ENCODE assay signal across 1 cellular context in the genomic region with DNA sequence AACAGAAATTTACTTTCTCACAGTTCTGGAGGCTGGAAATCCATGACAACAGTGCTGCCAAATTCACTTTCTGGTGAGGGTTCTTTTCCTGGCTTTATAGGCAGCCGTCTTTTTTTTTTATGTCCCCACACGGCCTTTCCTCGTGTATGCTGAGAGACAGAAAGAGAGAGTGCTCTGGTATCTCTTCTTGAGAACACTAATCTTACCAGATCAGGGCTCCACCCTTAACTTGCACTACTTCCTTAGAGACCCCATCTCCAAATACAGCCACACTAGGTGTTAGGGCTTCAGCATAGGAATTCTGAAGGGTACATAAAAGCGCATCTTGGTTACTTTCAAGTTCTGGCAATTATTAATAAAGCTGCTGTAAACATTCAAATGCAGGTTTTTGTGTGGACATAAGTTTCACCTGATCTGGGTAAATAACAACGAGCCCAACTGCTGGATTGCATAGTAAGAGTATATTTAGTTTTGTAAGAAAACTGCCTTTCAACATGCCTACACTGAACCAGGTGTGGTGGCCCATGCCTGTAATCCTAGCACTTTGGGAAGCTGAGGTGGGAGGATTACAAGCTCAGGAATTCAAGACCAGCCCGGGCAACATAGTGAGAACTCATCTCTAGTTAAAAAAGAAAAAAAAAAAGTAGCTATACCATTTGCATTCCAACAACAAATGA.
TF ChIP-seq lines count a peak whose summit lies in the region.

No MANE protein-coding gene starts in this region.

TF ChIP-seq in HepG2, 621 proteins besides CTCF, POLR2A, EP300 and RAD21 (continued from another document):
- TF ChIP-seq, protein P1, sequence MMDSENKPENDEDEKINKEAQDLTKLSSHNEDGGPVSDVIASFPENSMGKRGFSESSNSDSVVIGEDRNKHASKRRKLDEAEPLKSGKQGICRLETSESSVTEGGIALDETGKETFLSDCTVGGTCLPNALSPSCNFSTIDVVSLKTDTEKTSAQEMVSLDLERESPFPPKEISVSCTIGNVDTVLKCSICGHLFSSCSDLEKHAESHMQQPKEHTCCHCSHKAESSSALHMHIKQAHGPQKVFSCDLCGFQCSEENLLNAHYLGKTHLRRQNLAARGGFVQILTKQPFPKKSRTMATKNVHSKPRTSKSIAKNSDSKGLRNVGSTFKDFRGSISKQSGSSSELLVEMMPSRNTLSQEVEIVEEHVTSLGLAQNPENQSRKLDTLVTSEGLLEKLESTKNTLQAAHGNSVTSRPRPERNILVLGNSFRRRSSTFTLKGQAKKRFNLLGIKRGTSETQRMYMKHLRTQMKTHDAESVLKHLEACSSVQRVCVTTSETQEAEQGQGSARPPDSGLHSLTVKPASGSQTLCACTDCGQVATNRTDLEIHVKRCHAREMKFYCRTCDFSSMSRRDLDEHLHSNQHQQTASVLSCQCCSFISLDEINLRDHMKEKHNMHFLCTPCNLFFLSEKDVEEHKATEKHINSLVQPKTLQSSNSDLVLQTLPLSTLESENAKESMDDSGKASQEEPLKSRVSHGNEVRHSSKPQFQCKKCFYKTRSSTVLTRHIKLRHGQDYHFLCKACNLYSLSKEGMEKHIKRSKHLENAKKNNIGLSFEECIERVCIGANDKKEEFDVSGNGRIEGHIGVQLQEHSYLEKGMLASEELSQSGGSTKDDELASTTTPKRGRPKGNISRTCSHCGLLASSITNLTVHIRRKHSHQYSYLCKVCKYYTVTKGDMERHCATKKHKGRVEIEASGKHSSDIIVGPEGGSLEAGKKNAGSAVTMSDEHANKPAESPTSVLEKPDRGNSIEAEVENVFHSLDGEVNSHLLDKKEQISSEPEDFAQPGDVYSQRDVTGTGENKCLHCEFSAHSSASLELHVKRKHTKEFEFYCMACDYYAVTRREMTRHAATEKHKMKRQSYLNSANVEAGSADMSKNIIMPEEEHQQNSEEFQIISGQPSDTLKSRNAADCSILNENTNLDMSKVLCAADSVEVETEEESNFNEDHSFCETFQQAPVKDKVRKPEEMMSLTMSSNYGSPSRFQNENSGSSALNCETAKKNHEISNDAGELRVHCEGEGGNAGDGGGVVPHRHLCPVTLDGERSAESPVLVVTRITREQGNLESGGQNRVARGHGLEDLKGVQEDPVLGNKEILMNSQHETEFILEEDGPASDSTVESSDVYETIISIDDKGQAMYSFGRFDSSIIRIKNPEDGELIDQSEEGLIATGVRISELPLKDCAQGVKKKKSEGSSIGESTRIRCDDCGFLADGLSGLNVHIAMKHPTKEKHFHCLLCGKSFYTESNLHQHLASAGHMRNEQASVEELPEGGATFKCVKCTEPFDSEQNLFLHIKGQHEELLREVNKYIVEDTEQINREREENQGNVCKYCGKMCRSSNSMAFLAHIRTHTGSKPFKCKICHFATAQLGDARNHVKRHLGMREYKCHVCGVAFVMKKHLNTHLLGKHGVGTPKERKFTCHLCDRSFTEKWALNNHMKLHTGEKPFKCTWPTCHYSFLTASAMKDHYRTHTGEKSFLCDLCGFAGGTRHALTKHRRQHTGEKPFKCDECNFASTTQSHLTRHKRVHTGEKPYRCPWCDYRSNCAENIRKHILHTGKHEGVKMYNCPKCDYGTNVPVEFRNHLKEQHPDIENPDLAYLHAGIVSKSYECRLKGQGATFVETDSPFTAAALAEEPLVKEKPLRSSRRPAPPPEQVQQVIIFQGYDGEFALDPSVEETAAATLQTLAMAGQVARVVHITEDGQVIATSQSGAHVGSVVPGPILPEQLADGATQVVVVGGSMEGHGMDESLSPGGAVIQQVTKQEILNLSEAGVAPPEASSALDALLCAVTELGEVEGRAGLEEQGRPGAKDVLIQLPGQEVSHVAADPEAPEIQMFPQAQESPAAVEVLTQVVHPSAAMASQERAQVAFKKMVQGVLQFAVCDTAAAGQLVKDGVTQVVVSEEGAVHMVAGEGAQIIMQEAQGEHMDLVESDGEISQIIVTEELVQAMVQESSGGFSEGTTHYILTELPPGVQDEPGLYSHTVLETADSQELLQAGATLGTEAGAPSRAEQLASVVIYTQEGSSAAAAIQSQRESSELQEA (CRISPR knock-in tag; IDR thresholded peaks at IDR 0.05; ENCODE audit: not compliant biosample characterization): no peak
- TF ChIP-seq NCOA2 (CRISPR knock-in tag; IDR thresholded peaks at IDR 0.05) (peak; percentile 55), RARA (CRISPR knock-in tag; IDR thresholded peaks at IDR 0.05) (peak; percentile 43; the same call in 1 of the 2 replicates), NCOA5 (CRISPR knock-in tag; IDR thresholded peaks at IDR 0.05) (no peak), HNRNPH1 (optimal IDR thresholded peaks at IDR 0.05; ENCODE audit: low read depth, low read length) (no peak), PHF8 (CRISPR knock-in tag; IDR thresholded peaks at IDR 0.05) (no peak), SALL1 (CRISPR knock-in tag; IDR thresholded peaks at IDR 0.05) (peak; percentile 10; the same call in 1 of the 2 replicates), ZNF850 (CRISPR knock-in tag; conservative IDR thresholded peaks at IDR 0.05) (no peak), TMF1 (CRISPR knock-in tag; IDR thresholded peaks at IDR 0.05; ENCODE audit: low read depth) (no peak), RXRA (CRISPR knock-in tag; IDR thresholded peaks at IDR 0.05) (no peak), LCORL (IDR thresholded peaks at IDR 0.05) (no peak), LCORL (CRISPR knock-in tag; IDR thresholded peaks at IDR 0.05) (0 out of 2 replicates have a peak, but pooled peaks have one; percentile 21)
- TF ChIP-seq, protein P2, sequence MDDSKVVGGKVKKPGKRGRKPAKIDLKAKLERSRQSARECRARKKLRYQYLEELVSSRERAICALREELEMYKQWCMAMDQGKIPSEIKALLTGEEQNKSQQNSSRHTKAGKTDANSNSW (CRISPR knock-in tag; IDR thresholded peaks at IDR 0.05; ENCODE audit: borderline replicate concordance): no peak
- TF ChIP-seq, protein P3, sequence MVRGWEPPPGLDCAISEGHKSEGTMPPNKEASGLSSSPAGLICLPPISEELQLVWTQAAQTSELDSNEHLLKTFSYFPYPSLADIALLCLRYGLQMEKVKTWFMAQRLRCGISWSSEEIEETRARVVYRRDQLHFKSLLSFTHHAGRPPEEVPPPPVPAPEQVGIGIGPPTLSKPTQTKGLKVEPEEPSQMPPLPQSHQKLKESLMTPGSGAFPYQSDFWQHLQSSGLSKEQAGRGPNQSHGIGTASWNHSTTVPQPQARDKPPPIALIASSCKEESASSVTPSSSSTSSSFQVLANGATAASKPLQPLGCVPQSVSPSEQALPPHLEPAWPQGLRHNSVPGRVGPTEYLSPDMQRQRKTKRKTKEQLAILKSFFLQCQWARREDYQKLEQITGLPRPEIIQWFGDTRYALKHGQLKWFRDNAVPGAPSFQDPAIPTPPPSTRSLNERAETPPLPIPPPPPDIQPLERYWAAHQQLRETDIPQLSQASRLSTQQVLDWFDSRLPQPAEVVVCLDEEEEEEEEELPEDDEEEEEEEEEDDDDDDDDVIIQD (CRISPR knock-in tag; IDR thresholded peaks at IDR 0.05; ENCODE audit: low read depth): peak; percentile 51; the same call in 1 of the 2 replicates
- TF ChIP-seq, protein P4, sequence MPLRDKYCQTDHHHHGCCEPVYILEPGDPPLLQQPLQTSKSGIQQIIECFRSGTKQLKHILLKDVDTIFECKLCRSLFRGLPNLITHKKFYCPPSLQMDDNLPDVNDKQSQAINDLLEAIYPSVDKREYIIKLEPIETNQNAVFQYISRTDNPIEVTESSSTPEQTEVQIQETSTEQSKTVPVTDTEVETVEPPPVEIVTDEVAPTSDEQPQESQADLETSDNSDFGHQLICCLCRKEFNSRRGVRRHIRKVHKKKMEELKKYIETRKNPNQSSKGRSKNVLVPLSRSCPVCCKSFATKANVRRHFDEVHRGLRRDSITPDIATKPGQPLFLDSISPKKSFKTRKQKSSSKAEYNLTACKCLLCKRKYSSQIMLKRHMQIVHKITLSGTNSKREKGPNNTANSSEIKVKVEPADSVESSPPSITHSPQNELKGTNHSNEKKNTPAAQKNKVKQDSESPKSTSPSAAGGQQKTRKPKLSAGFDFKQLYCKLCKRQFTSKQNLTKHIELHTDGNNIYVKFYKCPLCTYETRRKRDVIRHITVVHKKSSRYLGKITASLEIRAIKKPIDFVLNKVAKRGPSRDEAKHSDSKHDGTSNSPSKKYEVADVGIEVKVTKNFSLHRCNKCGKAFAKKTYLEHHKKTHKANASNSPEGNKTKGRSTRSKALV (CRISPR knock-in tag; IDR thresholded peaks at IDR 0.05): no peak
